Comparison of ENCODE assay signal across 8 cellular contexts in genomic region chr9:121075251-121076036, GRCh38. TPM values are rescaled to one million over a fixed set of nuclear protein-coding genes. Genes with fewer than 3 reads are reported as not detected.
A peak's percentile ranks its signal among the peaks of the same experiment; 100 is the strongest.
DNase-seq lines count a peak whose midpoint lies in the region; ATAC-seq and TF ChIP-seq lines count a peak whose summit lies in the region.

No MANE protein-coding gene starts in this region.

- peaks cover 23% of the 10 kb centered on the region for H3K4me1 Mint-ChIP-seq in WTC11

- CTCF ChIA-PET in WTC11 (lab: Charles Lee) = interaction anchor here (1.0 to 2.1 kb wide), 3 partner anchors 15 to 94 kb away, joined by 3 to 8 read pairs (median 3); no protein-coding TSS in a partner anchor

- peak; percentile 87 for DNase-seq in DMS53 (lab: John Stamatoyannopoulos, UW)
- DNase-seq in WTC11 (ENCODE audit: low spot score) = no peak
- DNase-seq in foreskin fibroblast = no peak
- DNase-seq in sigmoid colon = no peak
- no peak for DNase-seq in NCI-H128 (lab: John Stamatoyannopoulos, UW; ENCODE audit: unreplicated experiment)

- H3K4me3 ChIP-seq in HUES48 (ENCODE audit: low read depth, low read length) (peak overlapping the region; percentile 74), foreskin fibroblast (ENCODE audit: low read depth in 1 of 2, low read length in 2 of 2) (peak overlapping the region; percentile 61 to 67), sigmoid colon (peak overlapping the region; percentile 63 to 88 (median 74))

- H3K36me3 ChIP-seq in HUES48 (ENCODE audit: control insufficient read depth, insufficient read depth, low read length) (no peaks in the 10 kb centered on the region), sigmoid colon (peaks cover 0 to 3% (median under 1%) of the 10 kb centered on the region in 4 donors)

- H3K27ac Mint-ChIP-seq in WTC11 = peak overlapping the region; percentile 54; the same call in 1 of the 2 replicates

- peak; percentile 9 for ATAC-seq in GM19438 (IDR thresholded peaks at IDR 0.05; ENCODE audit: low read depth, unreplicated experiment)
- no peak for ATAC-seq in WTC11
- no peak for ATAC-seq in GM18861 (IDR thresholded peaks at IDR 0.05; ENCODE audit: unreplicated experiment)

- 6% methylated on average over 19 of the region's 19 CpGs for WGBS in sigmoid colon, 2 donors

- H3K9me3 Mint-ChIP-seq in WTC11 = no peaks in the 10 kb centered on the region

- H3K4me1 ChIP-seq in HUES48 (ENCODE audit: control insufficient read depth, insufficient read depth, low read length) = 0 out of 2 replicates have a peak, but pooled peaks cover 6% of the 10 kb centered on the region
- peaks cover 0 to 15% (median 10%) of the 10 kb centered on the region in 4 donors for H3K4me1 ChIP-seq in sigmoid colon

- peaks cover 73% of the 10 kb centered on the region for H3K27me3 ChIP-seq in HUES48 (ENCODE audit: control insufficient read depth, insufficient read depth, low read length)
- H3K27me3 ChIP-seq in sigmoid colon = no peaks in the 10 kb centered on the region

- TF ChIP-seq POLR2A in sigmoid colon (IDR thresholded peaks at IDR 0.05) = peak in 1 of 2 donors; percentile 10

- no peak for TF ChIP-seq EP300 in sigmoid colon (IDR thresholded peaks at IDR 0.05)

- peak overlapping the region; percentile 81 for H3K9ac ChIP-seq in HUES48 (ENCODE audit: low read depth, low read length)

- no peaks in the 10 kb centered on the region for H3K36me3 Mint-ChIP-seq in WTC11

- H3K9me3 ChIP-seq in HUES48 (ENCODE audit: control insufficient read depth, insufficient read depth, low read length) (no peaks in the 10 kb centered on the region), sigmoid colon (no peaks in the 10 kb centered on the region)

- TF ChIP-seq CTCF in WTC11 (IDR thresholded peaks at IDR 0.05) = no peak
- no peak for TF ChIP-seq CTCF in foreskin fibroblast (IDR thresholded peaks at IDR 0.05; ENCODE audit: low read depth, low read length)
- no peak for TF ChIP-seq CTCF in sigmoid colon (IDR thresholded peaks at IDR 0.05)

- H3K4me3 Mint-ChIP-seq in WTC11 = peak overlapping the region; percentile 90

- peaks cover 66% of the 10 kb centered on the region for H3K27me3 Mint-ChIP-seq in WTC11 (ENCODE audit: low read depth)

- H3K27ac ChIP-seq in HUES48 (ENCODE audit: low read depth, low read length) (peak overlapping the region; percentile 97), sigmoid colon (peak overlapping the region; percentile 84 to 96 (median 91))

- intact Hi-C loops in sigmoid colon (cut with DNase I) = loop anchor here (5.0 to 10.0 kb wide), 2 partner anchors 47 to 201 kb away; partner anchors contain the start of gene PHF19

- POLR2A ChIA-PET in WTC11 (lab: Charles Lee) = no interaction called here

TF ChIP-seq in WTC11, 78 proteins besides CTCF, POLR2A, EP300 and RAD21:
- no peak for TF ChIP-seq CREB1 (CRISPR knock-in tag; IDR thresholded peaks at IDR 0.05)
- peak; percentile 94 for TF ChIP-seq GTF2I (CRISPR knock-in tag; conservative IDR thresholded peaks at IDR 0.05)
- no peak for TF ChIP-seq AFF4 (CRISPR knock-in tag; IDR thresholded peaks at IDR 0.05; ENCODE audit: borderline replicate concordance)
- TF ChIP-seq ATF1 (CRISPR knock-in tag; IDR thresholded peaks at IDR 0.05) = no peak

RNA-seq across cellular contexts. Expression of gene CNTRL, which starts 0.7 kb away (rescaled TPM):
- total RNA-seq in WTC11 (2021) (13.2 to 14.2 TPM (median 13.3 TPM) in 3 replicates), sigmoid colon (10 to 100 TPM; 10.3 to 13.9 (median 12.5) TPM)
- 10 to 100 TPM in 1 of 3 donors, 1 to 10 TPM in 2; 2.5 to 14.6 (median 3.0) TPM for polyA plus RNA-seq in sigmoid colon

RNA-seq across cellular contexts. Expression of gene C5, which starts 25.4 kb away (rescaled TPM):
- total RNA-seq in WTC11 (2021) (0.57 to 0.71 TPM (median 0.62 TPM) in 3 replicates), sigmoid colon (1 to 10 TPM; 4.6 to 6.4 (median 5.2) TPM)
- 1 to 10 TPM in 1 of 3 donors, under 1 TPM in 2; under 0.01 to 1.7 (median 0.23) TPM for polyA plus RNA-seq in sigmoid colon
